ENCODE assay signal across 1 cellular context in the genomic region with DNA sequence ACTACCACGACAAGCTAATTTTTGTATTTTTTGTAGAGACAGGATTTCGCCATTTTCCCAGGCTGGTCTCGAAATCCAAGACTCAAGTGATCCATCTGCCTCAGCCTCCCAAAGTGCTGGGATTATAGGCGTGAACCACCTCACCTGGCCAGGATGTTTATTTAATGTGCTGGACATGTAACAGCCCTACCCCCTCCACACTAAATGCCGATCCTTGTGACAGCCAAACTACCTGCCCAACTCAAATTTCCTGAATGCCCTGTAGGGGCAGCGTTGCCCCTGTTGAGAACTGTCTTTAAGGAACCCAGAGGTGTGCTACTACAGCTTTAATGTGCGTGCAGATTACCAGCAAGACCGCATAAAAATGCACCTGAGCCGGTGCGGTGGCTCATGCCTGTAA.
TF ChIP-seq lines count a peak whose summit lies in the region.

No MANE protein-coding gene starts in this region.

TF ChIP-seq in WTC11, 78 proteins besides CTCF, POLR2A, EP300 and RAD21 (continued from another document):
- TF ChIP-seq FOXP4 (CRISPR knock-in tag; IDR thresholded peaks at IDR 0.05) = no peak
TF ChIP-seq in WTC11: peak in this region for 0.
